8 cellular contexts compared by ENCODE assay signal in genomic region chr16:50747206-50747956, GRCh38. TPM values are rescaled to one million over a fixed set of nuclear protein-coding genes. Genes with fewer than 3 reads are reported as not detected.
DNase-seq lines count a peak whose midpoint lies in the region; ATAC-seq and TF ChIP-seq lines count a peak whose summit lies in the region.

No MANE protein-coding gene starts in this region.

- peak overlapping the region; percentile 60 for H3K4me2 ChIP-seq in DND-41 (ENCODE audit: insufficient read depth, low read length)
- H3K4me2 ChIP-seq in KMS-11: no peak overlapping the region
- no peak overlapping the region for H3K4me2 ChIP-seq in hepatocyte

- H3K79me2 ChIP-seq in DND-41 (ENCODE audit: insufficient read depth, low read length) (peaks cover 9% of the 10 kb centered on the region; the same call in 1 of the 2 replicates), KMS-11 (ENCODE audit: insufficient read depth, low read depth) (no peaks in the 10 kb centered on the region), hepatocyte (no peaks in the 10 kb centered on the region)

- TF ChIP-seq EP300 in transverse colon (IDR thresholded peaks at IDR 0.05; ENCODE audit: low read depth): no peak

- WGBS in hepatocyte (ENCODE audit: low lambda C conversion rate, missing lambda C conversion rate): 60% methylated on average over 7 of the region's 7 CpGs
- 54 to 59% methylated on average over 7 of the region's 7 CpGs for WGBS in transverse colon (ENCODE audit: low coverage in 1 of 2), 2 donors

- peak; percentile 70 for TF ChIP-seq CTCF in DND-41 (IDR thresholded peaks at IDR 0.05; ENCODE audit: borderline replicate concordance, extremely low read depth, low read length, poor library complexity, severe bottlenecking)
- peak; percentile 39; the same call in 1 of the 2 replicates for TF ChIP-seq CTCF in KMS-11 (conservative IDR thresholded peaks at IDR 0.05; ENCODE audit: low read depth, low read length)
- TF ChIP-seq CTCF in WERI-Rb-1 (IDR thresholded peaks at IDR 0.05; ENCODE audit: low read depth, low read length): peak; percentile 15; the same call in 1 of the 2 replicates
- TF ChIP-seq CTCF in hepatocyte (IDR thresholded peaks at IDR 0.05; ENCODE audit: poor library complexity): peak; percentile 51
- TF ChIP-seq CTCF in transverse colon (IDR thresholded peaks at IDR 0.05): peak in 4 of 5 experiments; percentile 15 to 29 (median 23)

- peak overlapping the region; percentile 50 for H3K9ac ChIP-seq in DND-41 (ENCODE audit: low read depth, low read length)
- H3K9ac ChIP-seq in KMS-11: no peak overlapping the region

- no peaks in the 10 kb centered on the region for H3K9me3 ChIP-seq in DND-41 (ENCODE audit: insufficient read depth, low read length, severe bottlenecking)
- H3K9me3 ChIP-seq in WERI-Rb-1 (ENCODE audit: severe bottlenecking): no peaks in the 10 kb centered on the region
- no peaks in the 10 kb centered on the region for H3K9me3 ChIP-seq in hepatocyte (ENCODE audit: low read depth)
- no peaks in the 10 kb centered on the region for H3K9me3 ChIP-seq in transverse colon

- peak overlapping the region; percentile 81 for H3K27ac ChIP-seq in DND-41 (ENCODE audit: low read length)
- H3K27ac ChIP-seq in KMS-11: no peak overlapping the region
- H3K27ac ChIP-seq in WERI-Rb-1: no peak overlapping the region
- no peak overlapping the region for H3K27ac ChIP-seq in hepatocyte
- peak overlapping the region in 2 of 4 donors; percentile 20 to 41 for H3K27ac ChIP-seq in transverse colon

- H3K4me3 ChIP-seq in DND-41 (ENCODE audit: low read depth in 1 of 2, low read length in 2 of 2) (peak overlapping the region in 1 of 2 experiments; percentile 32; a peak in 2 of 4 replicates), KMS-11 (IDR thresholded peaks at IDR 0.05; ENCODE audit: insufficient read depth, low read depth, low read length) (no peak overlapping the region), WERI-Rb-1 (ENCODE audit: low read depth, low read length) (no peak overlapping the region), hepatocyte (no peak overlapping the region), transverse colon (no peak overlapping the region)

- DNase-seq in DND-41: peak; percentile 47
- DNase-seq in WERI-Rb-1: no peak
- no peak for DNase-seq in hepatocyte (ENCODE audit: low spot score)
- DNase-seq in transverse colon: no peak
- no peak for DNase-seq in DMS153 treated with DMSO at 0.1 percent for 48 hours (lab: John Stamatoyannopoulos, UW; ENCODE audit: unreplicated experiment)

- in situ Hi-C loops in transverse colon (cut with MboI; ENCODE audit: low pct_ligation_motif_present in 1 of 4, low pct_unique_long_range_greater_than_20kb in 1 of 4, low sequenced_read_pairs in 3 of 4): no loop called here

- H3K36me3 ChIP-seq in DND-41 (ENCODE audit: insufficient read depth, low read length): peaks cover 20% of the 10 kb centered on the region; the same call in 1 of the 2 replicates
- no peaks in the 10 kb centered on the region for H3K36me3 ChIP-seq in KMS-11 (ENCODE audit: insufficient read depth)
- peaks cover 4% of the 10 kb centered on the region for H3K36me3 ChIP-seq in WERI-Rb-1
- H3K36me3 ChIP-seq in hepatocyte (replicated peaks; ENCODE audit: insufficient read depth, low read depth): no peaks in the 10 kb centered on the region
- peaks cover 0 to 26% (median 9%) of the 10 kb centered on the region in 4 donors for H3K36me3 ChIP-seq in transverse colon

- H2AFZ ChIP-seq in DND-41 (ENCODE audit: low read depth, low read length) (peak overlapping the region; percentile 63), KMS-11 (ENCODE audit: low read depth) (no peak overlapping the region), hepatocyte (no peak overlapping the region)

- H4K20me1 ChIP-seq in DND-41 (ENCODE audit: insufficient read depth, low read length): no peaks in the 10 kb centered on the region
- no peaks in the 10 kb centered on the region for H4K20me1 ChIP-seq in KMS-11 (ENCODE audit: insufficient read depth)
- H4K20me1 ChIP-seq in hepatocyte (ENCODE audit: insufficient read depth, poor library complexity, severe bottlenecking): no peaks in the 10 kb centered on the region

- H3K27me3 ChIP-seq in DND-41 (ENCODE audit: insufficient read depth, low read length, poor library complexity) (no peaks in the 10 kb centered on the region), KMS-11 (ENCODE audit: insufficient read depth, low read depth) (no peaks in the 10 kb centered on the region), WERI-Rb-1 (ENCODE audit: insufficient read depth, low read depth, severe bottlenecking) (no peaks in the 10 kb centered on the region), hepatocyte (no peaks in the 10 kb centered on the region), transverse colon (no peaks in the 10 kb centered on the region)

- TF ChIP-seq POLR2A in transverse colon (IDR thresholded peaks at IDR 0.05): no peak

- H3K4me1 ChIP-seq in DND-41 (ENCODE audit: insufficient read depth, low read length) (peaks cover 51% of the 10 kb centered on the region), KMS-11 (ENCODE audit: low read depth, poor library complexity, severe bottlenecking) (peaks cover 26% of the 10 kb centered on the region), hepatocyte (ENCODE audit: insufficient read depth) (no peaks in the 10 kb centered on the region), transverse colon (peaks cover 9 to 65% (median 15%) of the 10 kb centered on the region in 4 donors)

- no peaks in the 10 kb centered on the region for H3K9me2 ChIP-seq in hepatocyte (replicated peaks; ENCODE audit: insufficient read depth)

- ATAC-seq in DND-41 (ENCODE audit: insufficient read depth, low read depth): peak; percentile 91
- peak; percentile 51 for ATAC-seq in GM19438 (IDR thresholded peaks at IDR 0.05; ENCODE audit: low read depth, unreplicated experiment)
- ATAC-seq in GM19328 (IDR thresholded peaks at IDR 0.05; ENCODE audit: unreplicated experiment): no peak

- intact Hi-C loops in transverse colon (cut with DNase I; ENCODE audit: low total_unique reads): no loop called here

RNA-seq across cellular contexts. Expression of gene CYLD, which starts 5.5 kb away (rescaled TPM):
- total RNA-seq in hepatocyte: 17.8 and 19.0 TPM in 2 replicates
- polyA plus RNA-seq in hepatocyte: 9.2 and 9.9 TPM in 2 replicates
- total RNA-seq in transverse colon: 10 to 100 TPM in 3 of 4 donors, 1 to 10 TPM in 1; 5.2 to 56.5 (median 34.1) TPM

RNA-seq across cellular contexts. Expression of gene NOD2, which starts 54.0 kb away (rescaled TPM):
- total RNA-seq in hepatocyte: 0.12 and 0.13 TPM in 2 replicates
- not detected in 2 replicates for polyA plus RNA-seq in hepatocyte
- total RNA-seq in transverse colon: 1 to 10 TPM in 2 of 4 donors, under 1 TPM in 1, not detected in 1; 0.41 to 2.6 (median 2.2) TPM

Comparison
In these comparisons a context has a peak if more than half of its experiments do, and no peak if none do; other contexts are left out.
1. CTCF ChIP-seq: peak in every context shown above with its lines; median percentile 70 in DND-41; 51 in hepatocyte; 39 in KMS-11; 23 in transverse colon; 15 in WERI-Rb-1.